In the genomic region with DNA sequence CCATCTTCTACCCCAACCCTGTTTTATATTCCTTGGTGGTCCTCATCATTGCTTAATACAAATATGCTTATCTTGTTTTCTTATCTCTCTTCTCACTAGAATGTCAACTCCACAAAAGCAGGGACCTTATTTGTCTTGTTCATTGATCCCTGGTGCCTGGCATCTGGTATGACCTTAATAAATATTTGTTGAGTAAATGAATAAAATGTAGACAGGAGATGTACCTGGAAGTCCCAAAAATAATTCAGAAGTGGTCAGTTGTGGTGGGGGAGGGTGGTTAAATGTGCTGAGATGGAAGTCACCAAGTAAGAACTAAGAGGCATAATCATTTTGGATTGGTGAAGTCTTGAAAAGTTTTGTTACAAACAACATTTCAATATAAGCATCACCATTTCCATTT, we compare ENCODE assay signal across 31 cellular contexts.
"Had no signal": no experiment of that assay in that cellular context is flagged by ENCODE, and none has a peak within 500 bp of the region (broad histone marks: within the 10 kb centered on the region; RNA-seq: fewer than 3 reads in every experiment).

No MANE protein-coding gene starts in this region.

- H3K4me1 ChIP-seq: adrenal gland, body of pancreas, breast epithelium had no signal

- DNase-seq: activated B cell treated with CpG ODN at 0.5 μM for 24 hours; activated CD4-positive, alpha-beta memory T cell treated with anti-CD3 and anti-CD28 coated beads for 36 hours; activated CD4-positive, alpha-beta T cell treated with anti-CD3 and anti-CD28 coated beads for 4 hours; activated CD4-positive, alpha-beta T cell treated with anti-CD3 and anti-CD28 coated beads, Interleukin-2, amount 10 ng/mL, durations not matched to agents 24 days and 14 days; activated CD4-positive, alpha-beta T cell treated with anti-CD3 and anti-CD28 coated beads, Interleukin-2, amount 50 U/mL, for 1 hour; activated CD4-positive, alpha-beta T cell treated with anti-CD3 and anti-CD28 coated beads, Interleukin-2, amount 50 U/mL, for 4 hours; activated CD4-positive, CD25-positive, alpha-beta regulatory T cell treated with anti-CD3 and anti-CD28 coated beads, Interleukin-2, amount 50 U/mL, for 72 hours; activated CD8-positive, alpha-beta memory T cell treated with anti-CD3 and anti-CD28 coated beads, Interleukin-2, amount 50 U/mL, for 4 hours; activated CD8-positive, alpha-beta T cell treated with anti-CD3 and anti-CD28 coated beads for 36 hours; activated effector memory CD4-positive, alpha-beta T cell treated with anti-CD3 and anti-CD28 coated beads, Interleukin-2, amount 50 U/mL, for 16 hours; activated gamma-delta T cell treated with Interleukin-2 at 50 U/mL for 16 hours; activated naive CD4-positive, alpha-beta T cell; activated naive CD4-positive, alpha-beta T cell treated with anti-CD3 and anti-CD28 coated beads for 36 hours; activated naive CD4-positive, alpha-beta T cell treated with anti-CD3 and anti-CD28 coated beads, Interleukin-2, amount 50 U/mL, for 16 hours; activated naive CD8-positive, alpha-beta T cell treated with anti-CD3 and anti-CD28 coated beads for 36 hours; activated T-cell treated with anti-CD3 and anti-CD28 coated beads for 4 hours; activated T-cell treated with anti-CD3 and anti-CD28 coated beads, Interleukin-2, amount 50 U/mL, for 1 hour; activated T-cell treated with anti-CD3 and anti-CD28 coated beads, Interleukin-2, amount 50 U/mL, for 4 hours; activated T-cell treated with anti-CD3 and anti-CD28 coated beads, Interleukin-2, amount 50 U/mL, for 72 hours; adrenal gland; amniotic stem cell; aorta; body of pancreas; brain microvascular endothelial cell; central memory CD4-positive, alpha-beta T cell; T-helper 2 cell; T-helper 9 cell had no signal

- ATAC-seq: activated CD8-positive, alpha-beta T cell treated with anti-CD3 and anti-CD28 coated beads for 36 hours; activated naive CD4-positive, alpha-beta T cell treated with anti-CD3 and anti-CD28 coated beads, Interleukin-2, amount 50 U/mL, for 72 hours; activated T-cell treated with anti-CD3 and anti-CD28 coated beads, Interleukin-2, amount 50 U/mL, for 4 hours; activated T-cell treated with anti-CD3 and anti-CD28 coated beads, Interleukin-2, amount 50 U/mL, for 72 hours; activated T-helper 17 cell treated with anti-CD3 and anti-CD28 coated beads, Interleukin-2, amount 50 U/mL, for 72 hours; body of pancreas had no signal

- H3K27ac ChIP-seq: adrenal gland, body of pancreas, brain microvascular endothelial cell, breast epithelium, VCaP had no signal

- H3K27me3 ChIP-seq: adrenal gland, body of pancreas, brain microvascular endothelial cell, breast epithelium had no signal

- H3K36me3 ChIP-seq: adrenal gland, brain microvascular endothelial cell, breast epithelium had no signal

- H3K4me3 ChIP-seq: adrenal gland, body of pancreas, breast epithelium had no signal

- H3K9me3 ChIP-seq: adrenal gland, body of pancreas, breast epithelium had no signal
